In genomic region chr2:175143191-175143590, GRCh38 we compare ENCODE assay signal across 1 cellular context.
TF ChIP-seq lines count a peak whose summit lies in the region.

No MANE protein-coding gene starts in this region.

TF ChIP-seq in K562, 482 proteins besides CTCF, POLR2A, EP300 and RAD21 (continued from another document):
- TF ChIP-seq SP1 (CRISPR knock-in tag; IDR thresholded peaks at IDR 0.05) = no peak
- TF ChIP-seq L3MBTL2 (IDR thresholded peaks at IDR 0.05) = no peak
- TF ChIP-seq TRIM28 (IDR thresholded peaks at IDR 0.05) = no peak
- TF ChIP-seq RBM25 (IDR thresholded peaks at IDR 0.05; ENCODE audit: low read depth, low read length, severe bottlenecking) = peak; percentile 73
- no peak for TF ChIP-seq PHF21A (IDR thresholded peaks at IDR 0.05; ENCODE audit: borderline replicate concordance, low read depth)
- peak; percentile 66 for TF ChIP-seq ZNF146 (CRISPR knock-in tag; IDR thresholded peaks at IDR 0.05; ENCODE audit: unreplicated experiment)
- no peak for TF ChIP-seq ZNF316 (IDR thresholded peaks at IDR 0.05)
- no peak for TF ChIP-seq MYBL2 (IDR thresholded peaks at IDR 0.05; ENCODE audit: low read depth)
- TF ChIP-seq MYBL2 (CRISPR knock-in tag; IDR thresholded peaks at IDR 0.05; ENCODE audit: borderline replicate concordance) = no peak
